Comparison of ENCODE assay signal across 8 cellular contexts in the genomic region with DNA sequence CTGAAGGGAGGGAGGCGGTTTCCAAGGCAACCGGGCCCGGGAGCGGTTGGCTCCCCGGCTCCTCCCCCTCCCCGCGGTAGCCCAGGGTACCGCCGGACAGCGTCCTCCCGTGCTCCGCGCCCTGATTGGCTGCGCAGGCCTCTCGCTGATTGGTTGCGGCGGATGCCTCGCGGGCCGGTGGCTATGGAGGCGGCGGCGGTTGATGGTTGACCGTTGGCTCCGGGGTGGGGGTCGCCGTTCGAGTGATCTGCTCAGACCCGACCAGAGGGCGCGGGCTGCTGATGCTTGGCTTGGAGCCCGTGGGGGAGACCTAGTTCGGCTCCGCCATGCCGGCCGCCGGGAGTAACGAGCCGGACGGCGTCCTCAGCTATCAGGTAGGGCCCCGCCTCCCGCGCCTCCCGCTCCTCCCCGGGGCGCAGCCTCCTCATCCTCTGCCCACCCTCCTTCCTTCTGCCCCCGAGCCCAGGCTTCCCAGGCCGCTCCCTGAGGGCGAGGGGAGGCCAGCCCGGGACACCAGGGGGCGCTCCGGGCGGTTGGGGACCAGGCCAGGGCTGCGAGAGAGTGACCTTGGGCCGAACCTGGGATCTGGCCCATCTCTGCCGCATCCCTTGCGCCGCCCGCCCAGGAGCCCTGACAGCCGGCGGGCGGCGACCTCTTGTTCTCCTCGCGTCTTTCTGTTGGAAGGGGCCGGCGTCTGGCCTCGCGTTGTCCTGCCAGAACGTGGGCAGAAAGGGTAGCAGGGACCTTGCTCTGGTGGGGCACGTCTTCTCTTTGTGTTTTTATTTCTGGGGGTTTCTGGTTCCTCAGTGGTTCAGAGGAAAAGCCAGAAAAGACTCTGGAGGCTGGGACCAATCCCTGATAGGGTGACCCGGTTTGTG. TPM values are rescaled to one million over a fixed set of nuclear protein-coding genes. Genes with fewer than 3 reads are reported as not detected.
DNase-seq lines count a peak whose midpoint lies in the region; ATAC-seq and TF ChIP-seq lines count a peak whose summit lies in the region.

A gene (plus strand): TSS at position 170 of the 878 bp plus-strand sequence. CDS start 157 bp downstream, at position 327.

- H3K23ac ChIP-seq in IMR-90 (ENCODE audit: low read depth, low read length) = no peak within 1 kb of the TSS

- H3K4ac ChIP-seq in IMR-90 (ENCODE audit: low read depth, low read length) = no peak within 1 kb of the TSS; the same call in 1 of the 2 replicates

- H2BK15ac ChIP-seq in IMR-90 (ENCODE audit: low read depth, low read length) = no peak within 1 kb of the TSS

- H2BK5ac ChIP-seq in IMR-90 (ENCODE audit: low read depth, low read length, poor library complexity, severe bottlenecking) = no peak within 1 kb of the TSS

- in situ Hi-C loops in IMR-90 (cut with MboI; ENCODE audit: low sequenced_read_pairs) = loop anchor here (5.0 to 10.0 kb wide), 4 partner anchors 102 to 447 kb away; no protein-coding TSS in a partner anchor
- in situ Hi-C loops in Panc1 (cut with HindIII; ENCODE audit: low pct_unique_long_range_greater_than_20kb, low sequenced_read_pairs) = no loop called here

- H2AFZ ChIP-seq in IMR-90 (replicated peaks; ENCODE audit: low read length, poor library complexity) = peak within 1 kb of the TSS; percentile 100

- no peaks in the 10 kb centered on the region for H3K36me3 ChIP-seq in IMR-90 (ENCODE audit: control insufficient read depth, insufficient read depth, low read length)
- H3K36me3 ChIP-seq in Panc1 (ENCODE audit: control insufficient read depth, insufficient read depth, low read length) = no peaks in the 10 kb centered on the region
- no peaks in the 10 kb centered on the region for H3K36me3 ChIP-seq in naive thymus-derived CD4-positive, alpha-beta T cell (ENCODE audit: control insufficient read depth in 2 of 3, insufficient read depth in 3 of 3, low read length in 3 of 3)

- dilution Hi-C loops in IMR-90 (cut with HindIII; ENCODE audit: low sequenced_read_pairs, unreplicated experiment) = no loop called here

- H3K4me1 ChIP-seq in IMR-90 (ENCODE audit: control insufficient read depth, insufficient read depth, low read length) (no peaks in the 10 kb centered on the region), Panc1 (ENCODE audit: control insufficient read depth, insufficient read depth, low read length) (peaks cover 6% of the 10 kb centered on the region; the same call in 1 of the 2 replicates)
- H3K4me1 ChIP-seq in naive thymus-derived CD4-positive, alpha-beta T cell (ENCODE audit: control insufficient read depth in 2 of 2, insufficient read depth in 2 of 2, low read length in 2 of 2) = peaks cover 5% of the 10 kb centered on the region in 2 donors

- no peak within 1 kb of the TSS for H2BK120ac ChIP-seq in IMR-90 (ENCODE audit: low read depth, low read length)

- peaks cover 16% of the 10 kb centered on the region for H3K4me1 Mint-ChIP-seq in activated T-helper 1 cell treated with anti-CD3 and anti-CD28 coated beads, Interleukin-12 subunit alpha, Interleukin-12 subunit beta, Interleukin-2, Interleukin-4 antibody, amounts not matched to agents 30 ng/mL and 10 ng/mL and 1 ng/mL, durations not matched to agents 14 hours and 24 hours and 36 hours (ENCODE audit: low read depth)
- peaks cover 11 to 33% (median 13%) of the 10 kb centered on the region in 7 donors for H3K4me1 Mint-ChIP-seq in naive thymus-derived CD4-positive, alpha-beta T cell
- H3K4me1 Mint-ChIP-seq in stimulated activated effector memory CD8-positive, alpha-beta T cell treated with anti-CD3 and anti-CD28 coated beads, Interleukin-12 subunit alpha, Interleukin-12 subunit beta, amount 100 ng/mL, for 72 hours = peaks cover 11% of the 10 kb centered on the region

- peak within 1 kb of the TSS; percentile 27 for H3K27ac Mint-ChIP-seq in activated T-helper 1 cell treated with anti-CD3 and anti-CD28 coated beads, Interleukin-12 subunit alpha, Interleukin-12 subunit beta, Interleukin-2, Interleukin-4 antibody, amounts not matched to agents 30 ng/mL and 10 ng/mL and 1 ng/mL, durations not matched to agents 14 hours and 24 hours and 36 hours
- H3K27ac Mint-ChIP-seq in naive thymus-derived CD4-positive, alpha-beta T cell = peak within 1 kb of the TSS in 8 of 9 donors; percentile 2 to 90 (median 48)
- peak within 1 kb of the TSS; percentile 23 for H3K27ac Mint-ChIP-seq in stimulated activated effector memory CD8-positive, alpha-beta T cell treated with anti-CD3 and anti-CD28 coated beads, Interleukin-12 subunit alpha, Interleukin-12 subunit beta, amount 100 ng/mL, for 72 hours

- POLR2A ChIA-PET in IMR-90 (lab: Charles Lee; ENCODE audit: unreplicated experiment) = no interaction called here
- POLR2A ChIA-PET in Panc1 (lab: Charles Lee) = no interaction called here
- POLR2A ChIA-PET in naive thymus-derived CD4-positive, alpha-beta T cell (lab: Charles Lee) = no interaction called here

- H3K79me1 ChIP-seq in IMR-90 (ENCODE audit: low read depth in 1 of 2, low read length in 2 of 2) = peaks cover 11 to 12% of the 10 kb centered on the region in 2 experiments; a peak in 2 of 4 replicates

- DNase-seq in DMS 273 (lab: John Stamatoyannopoulos, UW; ENCODE audit: unreplicated experiment) (peak; percentile 96), IMR-90 (peak; percentile 85), Panc1 (ENCODE audit: low read depth, low spot score) (no peak), fibroblast of mammary gland (ENCODE audit: low read depth) (peak; percentile 70)
- DNase-seq in activated T-helper 1 cell treated with anti-CD3 and anti-CD28 coated beads, Interleukin-12 subunit alpha, Interleukin-12 subunit beta, Interleukin-2, Interleukin-4 antibody, amounts not matched to agents 30 ng/mL and 10 ng/mL and 1 ng/mL, durations not matched to agents 14 hours and 24 hours and 36 hours (ENCODE audit: low spot score) = peak; percentile 75
- DNase-seq in naive thymus-derived CD4-positive, alpha-beta T cell = peak; percentile 22 to 83 (median 51)
- DNase-seq in stimulated activated effector memory CD8-positive, alpha-beta T cell treated with anti-CD3 and anti-CD28 coated beads, Interleukin-12 subunit alpha, Interleukin-12 subunit beta, amount 100 ng/mL, for 72 hours (ENCODE audit: low spot score in 2 of 2) = peak; percentile 74 to 92

- peak within 1 kb of the TSS; percentile 77 for H3K4me3 ChIP-seq in IMR-90 (ENCODE audit: insufficient read depth, low read depth, low read length)
- H3K4me3 ChIP-seq in Panc1 (ENCODE audit: low read depth in 2 of 2, low read length in 2 of 2) = peak within 1 kb of the TSS; percentile 60 to 70
- peak within 1 kb of the TSS; percentile 68 for H3K4me3 ChIP-seq in fibroblast of mammary gland (ENCODE audit: control insufficient read depth, low read depth, low read length)
- peak within 1 kb of the TSS; percentile 56 for H3K4me3 ChIP-seq in naive thymus-derived CD4-positive, alpha-beta T cell (ENCODE audit: low read length)

- WGBS in IMR-90 (ENCODE audit: extremely low coverage in 2 of 2, insufficient read length in 1 of 2), 2 experiments = 0% methylated on average over 43 of the region's 73 CpGs; no CpG with 5 or more reads in 1 of the 2 experiments

- H3K27me3 ChIP-seq in IMR-90 (ENCODE audit: control insufficient read depth, insufficient read depth, low read length) = no peaks in the 10 kb centered on the region
- no peaks in the 10 kb centered on the region for H3K27me3 ChIP-seq in Panc1 (ENCODE audit: control insufficient read depth, insufficient read depth, low read length)
- no peaks in the 10 kb centered on the region for H3K27me3 ChIP-seq in naive thymus-derived CD4-positive, alpha-beta T cell (ENCODE audit: control insufficient read depth in 2 of 2, insufficient read depth in 2 of 2, low read length in 2 of 2)

- no peak for TF ChIP-seq POLR2A in IMR-90 (IDR thresholded peaks at IDR 0.05; ENCODE audit: low read depth, low read length)

- H3K4me3 Mint-ChIP-seq in activated T-helper 1 cell treated with anti-CD3 and anti-CD28 coated beads, Interleukin-12 subunit alpha, Interleukin-12 subunit beta, Interleukin-2, Interleukin-4 antibody, amounts not matched to agents 30 ng/mL and 10 ng/mL and 1 ng/mL, durations not matched to agents 14 hours and 24 hours and 36 hours = peak within 1 kb of the TSS; percentile 82
- H3K4me3 Mint-ChIP-seq in naive thymus-derived CD4-positive, alpha-beta T cell = peak within 1 kb of the TSS; percentile 75 to 90 (median 82)
- H3K4me3 Mint-ChIP-seq in stimulated activated effector memory CD8-positive, alpha-beta T cell treated with anti-CD3 and anti-CD28 coated beads, Interleukin-12 subunit alpha, Interleukin-12 subunit beta, amount 100 ng/mL, for 72 hours = peak within 1 kb of the TSS; percentile 74

- peaks cover 18% of the 10 kb centered on the region for H3K27me3 Mint-ChIP-seq in activated T-helper 1 cell treated with anti-CD3 and anti-CD28 coated beads, Interleukin-12 subunit alpha, Interleukin-12 subunit beta, Interleukin-2, Interleukin-4 antibody, amounts not matched to agents 30 ng/mL and 10 ng/mL and 1 ng/mL, durations not matched to agents 14 hours and 24 hours and 36 hours (ENCODE audit: insufficient read depth)
- H3K27me3 Mint-ChIP-seq in naive thymus-derived CD4-positive, alpha-beta T cell = peaks cover 0 to 13% (median 0%) of the 10 kb centered on the region in 5 donors

- H3K4me2 ChIP-seq in IMR-90 (ENCODE audit: low read depth, low read length) = peak within 1 kb of the TSS; percentile 56

- no peaks in the 10 kb centered on the region for H3K36me3 Mint-ChIP-seq in activated T-helper 1 cell treated with anti-CD3 and anti-CD28 coated beads, Interleukin-12 subunit alpha, Interleukin-12 subunit beta, Interleukin-2, Interleukin-4 antibody, amounts not matched to agents 30 ng/mL and 10 ng/mL and 1 ng/mL, durations not matched to agents 14 hours and 24 hours and 36 hours (ENCODE audit: low read depth)
- H3K36me3 Mint-ChIP-seq in naive thymus-derived CD4-positive, alpha-beta T cell = no peaks in the 10 kb centered on the region
- H3K36me3 Mint-ChIP-seq in stimulated activated effector memory CD8-positive, alpha-beta T cell treated with anti-CD3 and anti-CD28 coated beads, Interleukin-12 subunit alpha, Interleukin-12 subunit beta, amount 100 ng/mL, for 72 hours = no peaks in the 10 kb centered on the region

- H2AK5ac ChIP-seq in IMR-90 (ENCODE audit: low read depth, low read length) = no peak within 1 kb of the TSS; the same call in 1 of the 2 replicates

- peak; percentile 77 for TF ChIP-seq RAD21 in IMR-90 (IDR thresholded peaks at IDR 0.05; ENCODE audit: low read length)

- ATAC-seq in GM21528 (IDR thresholded peaks at IDR 0.05; ENCODE audit: low FRiP score, unreplicated experiment) (peak; percentile 88), IMR-90 (ENCODE audit: low read depth) (peak; percentile 99), Panc1 (peak; percentile 98)
- peak; percentile 91 for ATAC-seq in naive thymus-derived CD4-positive, alpha-beta T cell
- ATAC-seq in stimulated activated effector memory CD8-positive, alpha-beta T cell treated with anti-CD3 and anti-CD28 coated beads, Interleukin-12 subunit alpha, Interleukin-12 subunit beta, amount 100 ng/mL, for 72 hours = peak; percentile 94

- intact Hi-C loops in IMR-90 (cut with micrococcal nuclease) = loop anchor here (1.0 to 10.0 kb wide), 4 partner anchors 107 to 390 kb away; a partner anchor contains a TSS
- intact Hi-C loops in Panc1 (cut with micrococcal nuclease; ENCODE audit: unreplicated experiment) = loop anchor here (1.0 to 10.0 kb wide), 2 partner anchors 107 to 250 kb away; no protein-coding TSS in a partner anchor
- intact Hi-C loops in activated T-helper 1 cell treated with anti-CD3 and anti-CD28 coated beads, Interleukin-12 subunit alpha, Interleukin-12 subunit beta, Interleukin-2, Interleukin-4 antibody, amounts not matched to agents 30 ng/mL and 10 ng/mL and 1 ng/mL, durations not matched to agents 14 hours and 24 hours and 36 hours (cut with micrococcal nuclease) = loop anchor here (2.0 to 5.0 kb wide), 5 partner anchors 56 to 600 kb away; a partner anchor contains a TSS
- intact Hi-C loops in naive thymus-derived CD4-positive, alpha-beta T cell (cut with micrococcal nuclease) = loop anchor here (1.0 to 10.0 kb wide), 8 partner anchors 30 to 560 kb away; a partner anchor contains a TSS

- H3K9me1 ChIP-seq in IMR-90 (ENCODE audit: insufficient read depth, low read length) = no peaks in the 10 kb centered on the region

- BruUV-seq in IMR-90 (replicated peaks; lab: Mats Ljungman, UMichigan) = no TSS peak
- no TSS peak for BruUV-seq in Panc1 (replicated peaks; lab: Mats Ljungman, UMichigan)

- no peak within 1 kb of the TSS for H3K9ac ChIP-seq in IMR-90 (ENCODE audit: low read depth, low read length)

- no peak within 1 kb of the TSS for H4K5ac ChIP-seq in IMR-90 (ENCODE audit: low read depth, low read length)

- peak within 1 kb of the TSS; percentile 21 for H2AK9ac ChIP-seq in IMR-90 (replicated peaks; ENCODE audit: low read depth, low read length, poor library complexity)

- H4K91ac ChIP-seq in IMR-90 (ENCODE audit: insufficient read depth, low read depth, low read length) = no peak within 1 kb of the TSS

- TF ChIP-seq CTCF in IMR-90 (conservative IDR thresholded peaks at IDR 0.05; ENCODE audit: low read depth, low read length) = peak; percentile 86
- peak; percentile 92 for TF ChIP-seq CTCF in Panc1 (IDR thresholded peaks at IDR 0.05)
- peak; percentile 57 for TF ChIP-seq CTCF in fibroblast of mammary gland (conservative IDR thresholded peaks at IDR 0.05; ENCODE audit: control insufficient read depth, insufficient read depth, low read depth, low read length)

- CTCF ChIA-PET in IMR-90 (lab: Yijun Ruan, JAX) = interaction anchor here (0.9 to 1.0 kb wide), 3 partner anchors 13 to 319 kb away, joined by 3 to 7 read pairs (median 4); no protein-coding TSS in a partner anchor
- CTCF ChIA-PET in Panc1 (lab: Charles Lee) = interaction anchor here (0.7 to 1.0 kb wide), 2 partner anchors 31 to 660 kb away, joined by 3 read pairs; no protein-coding TSS in a partner anchor
- CTCF ChIA-PET in naive thymus-derived CD4-positive, alpha-beta T cell (lab: Charles Lee) = interaction anchor here (0.8 to 6.8 kb wide), 3 partner anchors 90 to 399 kb away, joined by 3 to 67 read pairs (median 3); no protein-coding TSS in a partner anchor

- no peak within 1 kb of the TSS for H3K18ac ChIP-seq in IMR-90 (ENCODE audit: low read depth, low read length)

- no peak within 1 kb of the TSS; the same call in 1 of the 2 replicates for H3K14ac ChIP-seq in IMR-90 (replicated peaks; ENCODE audit: low read depth, low read length)

- no peak within 1 kb of the TSS for H3K27ac ChIP-seq in IMR-90 (ENCODE audit: insufficient read depth, low read length)
- H3K27ac ChIP-seq in Panc1 (ENCODE audit: low read length) = peak within 1 kb of the TSS; percentile 80
- no peak within 1 kb of the TSS for H3K27ac ChIP-seq in naive thymus-derived CD4-positive, alpha-beta T cell (ENCODE audit: low read depth, low read length)

- H3K56ac ChIP-seq in IMR-90 (ENCODE audit: extremely low read depth, insufficient read depth, low read length) = no peak within 1 kb of the TSS

- no peak within 1 kb of the TSS for H2BK20ac ChIP-seq in IMR-90 (ENCODE audit: low read depth, low read length)

- H4K8ac ChIP-seq in IMR-90 (ENCODE audit: low read depth in 2 of 2, low read length in 2 of 2) = peak within 1 kb of the TSS in 1 of 2 experiments; percentile 45; a peak in 1 of 4 replicates

- no peaks in the 10 kb centered on the region for H3K9me3 ChIP-seq in IMR-90 (ENCODE audit: control insufficient read depth, insufficient read depth, low read length)
- H3K9me3 ChIP-seq in Panc1 (ENCODE audit: control insufficient read depth, insufficient read depth, low read depth, low read length) = no peaks in the 10 kb centered on the region
- no peaks in the 10 kb centered on the region for H3K9me3 ChIP-seq in naive thymus-derived CD4-positive, alpha-beta T cell (ENCODE audit: control insufficient read depth in 2 of 3, low read length in 3 of 3)

- no peaks in the 10 kb centered on the region for H3K9me3 Mint-ChIP-seq in activated T-helper 1 cell treated with anti-CD3 and anti-CD28 coated beads, Interleukin-12 subunit alpha, Interleukin-12 subunit beta, Interleukin-2, Interleukin-4 antibody, amounts not matched to agents 30 ng/mL and 10 ng/mL and 1 ng/mL, durations not matched to agents 14 hours and 24 hours and 36 hours
- no peaks in the 10 kb centered on the region for H3K9me3 Mint-ChIP-seq in naive thymus-derived CD4-positive, alpha-beta T cell
- no peaks in the 10 kb centered on the region for H3K9me3 Mint-ChIP-seq in stimulated activated effector memory CD8-positive, alpha-beta T cell treated with anti-CD3 and anti-CD28 coated beads, Interleukin-12 subunit alpha, Interleukin-12 subunit beta, amount 100 ng/mL, for 72 hours

- no peaks in the 10 kb centered on the region for H4K20me1 ChIP-seq in IMR-90 (ENCODE audit: insufficient read depth, low read length)

RNA-seq across cellular contexts. Expression of the gene that starts here (rescaled TPM):
- total RNA-seq in IMR-90 (2012; rRNA removed) (4.4 and 5.2 TPM in 2 replicates), Panc1 (2021; ENCODE audit: unreplicated experiment) (18.8 TPM)
- polyA plus RNA-seq in IMR-90 (2012; rRNA removed) = 3.1 and 3.2 TPM in 2 replicates
- 1.0 and 3.3 TPM in 2 replicates for polyA plus RNA-seq in IMR-90 (2012; cell fraction: cytosol; rRNA removed)
- polyA plus RNA-seq in IMR-90 (2012; cell fraction: nucleus; rRNA removed; ENCODE audit: low replicate concordance) = 1.7 and 5.6 TPM in 2 replicates
- 3.4 TPM for polyA plus RNA-seq in Panc1 (2012; ENCODE audit: insufficient read length)
- 2.4 and 2.6 TPM in 2 replicates for total RNA-seq in activated T-helper 1 cell treated with anti-CD3 and anti-CD28 coated beads, Interleukin-12 subunit alpha, Interleukin-12 subunit beta, Interleukin-2, Interleukin-4 antibody, amounts not matched to agents 30 ng/mL and 10 ng/mL and 1 ng/mL, durations not matched to agents 14 hours and 24 hours and 36 hours
- total RNA-seq in naive thymus-derived CD4-positive, alpha-beta T cell = 1 to 10 TPM in 4 of 5 experiments, under 1 TPM in 1; 0.97 to 8.4 (median 3.4) TPM
- under 1 TPM; 0.13 to 0.34 TPM for polyA plus RNA-seq in naive thymus-derived CD4-positive, alpha-beta T cell
